ENCODE assay signal across 7 cellular contexts in the genomic region with DNA sequence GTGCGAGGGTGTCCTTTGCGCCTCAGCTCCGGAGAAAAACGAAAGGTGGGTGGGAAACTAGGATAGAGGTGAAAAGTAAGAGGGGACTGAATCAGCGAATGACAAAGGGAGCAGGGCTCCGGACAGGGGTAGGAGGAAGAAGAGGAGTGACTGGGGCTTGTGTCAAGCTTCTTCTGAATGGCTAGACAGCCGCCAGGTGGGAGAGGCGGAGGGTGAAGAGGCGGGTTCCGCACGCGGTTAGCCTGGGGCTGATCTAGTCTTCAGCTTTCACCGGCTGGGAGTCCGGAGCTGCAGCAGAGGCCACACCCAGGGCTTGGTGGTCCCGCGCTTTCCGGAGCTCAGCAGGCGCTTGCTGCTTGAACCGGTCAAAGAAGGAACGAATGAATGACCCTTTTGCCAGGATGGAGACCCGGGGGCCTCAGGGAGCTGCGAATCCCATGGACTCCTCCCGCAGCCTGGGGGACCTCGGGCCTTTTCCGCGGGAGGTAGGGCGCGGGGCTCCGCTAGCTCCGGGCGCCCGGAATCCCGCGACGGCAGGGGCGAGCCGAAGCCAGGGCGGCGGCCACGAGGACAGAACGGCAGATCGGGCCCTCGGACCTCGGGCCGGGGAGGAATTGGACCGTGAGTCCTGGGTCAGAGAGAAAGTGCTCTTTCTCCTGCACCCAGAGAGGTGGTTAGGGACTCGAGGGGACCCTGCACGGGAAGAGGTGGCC. TPM values are rescaled to one million over a fixed set of nuclear protein-coding genes. Genes with fewer than 3 reads are reported as not detected.
DNase-seq lines count a peak whose midpoint lies in the region; ATAC-seq and TF ChIP-seq lines count a peak whose summit lies in the region.

A gene (plus strand): TSS at position 256 of the 713 bp plus-strand sequence. CDS start 125 bp downstream, at position 381.

- H3K4me3 ChIP-seq in HAP-1 (peak within 1 kb of the TSS; percentile 38), prostate gland (peak within 1 kb of the TSS; percentile 23 to 28)

- TF ChIP-seq CTCF in foreskin keratinocyte (conservative IDR thresholded peaks at IDR 0.05), result peak; percentile 29
- TF ChIP-seq CTCF in prostate gland (IDR thresholded peaks at IDR 0.05), result no peak

- no peak for TF ChIP-seq POLR2A in prostate gland (IDR thresholded peaks at IDR 0.05)

- H3K27me3 ChIP-seq in HAP-1 (ENCODE audit: low read depth), result no peaks in the 10 kb centered on the region
- no peaks in the 10 kb centered on the region for H3K27me3 ChIP-seq in foreskin keratinocyte
- no peaks in the 10 kb centered on the region for H3K27me3 ChIP-seq in prostate gland (replicated peaks; ENCODE audit: insufficient read depth)

- H3K27ac ChIP-seq in foreskin keratinocyte (peak within 1 kb of the TSS; percentile 81), prostate gland (no peak within 1 kb of the TSS)

- no peaks in the 10 kb centered on the region for H3K9me3 ChIP-seq in HAP-1
- H3K9me3 ChIP-seq in prostate gland, result no peaks in the 10 kb centered on the region

- H3K4me1 ChIP-seq in HAP-1 (peaks cover 29% of the 10 kb centered on the region), foreskin keratinocyte (peaks cover 12% of the 10 kb centered on the region), prostate gland (replicated peaks) (peaks cover 6% of the 10 kb centered on the region)

- H3K36me3 ChIP-seq in HAP-1 (replicated peaks) (no peaks in the 10 kb centered on the region), prostate gland (no peaks in the 10 kb centered on the region)

- DNase-seq in HAP-1 (ENCODE audit: low spot score in 2 of 2), result peak; percentile 74 to 85
- peak; percentile 20 for DNase-seq in LHCN-M2 (ENCODE audit: low read depth)
- peak; percentile 16 for DNase-seq in activated T-cell treated with anti-CD3 and anti-CD28 coated beads, Interleukin-2, amount 50 U/mL, for 1 hour
- peak in 1 of 2 donors; percentile 79 for DNase-seq in foreskin keratinocyte
- DNase-seq in prostate gland (ENCODE audit: low spot score), result no peak
- DNase-seq in NCI-H1694 treated with DMSO at 0.1 percent for 48 hours (lab: John Stamatoyannopoulos, UW), result no peak

- in situ Hi-C loops in HAP-1 (cut with MboI; ENCODE audit: low sequenced_read_pairs), result no loop called here

- peak; percentile 77 for ATAC-seq in GM18498 (IDR thresholded peaks at IDR 0.05; ENCODE audit: unreplicated experiment)
- ATAC-seq in foreskin keratinocyte, result peak; percentile 89

- WGBS in prostate gland, result under 1% methylated on average over 48 of the region's 48 CpGs

- intact Hi-C loops in prostate gland (cut with DNase I), result no loop called here

RNA-seq across cellular contexts. Expression of the gene that starts here (rescaled TPM):
- total RNA-seq in LHCN-M2 (2014; rRNA removed), result 4.5 and 6.5 TPM in 2 replicates
- not detected for polyA plus RNA-seq in LHCN-M2 (2012)
- 19.8 and 21.2 TPM in 2 replicates for total RNA-seq in foreskin keratinocyte
- 10.2 and 13.8 TPM in 2 replicates for polyA plus RNA-seq in foreskin keratinocyte
- total RNA-seq in prostate gland, result 10 to 100 TPM in 1 of 2 donors, 1 to 10 TPM in 1; 2.2 to 37.8 TPM

Comparison
In these comparisons a context has a peak if more than half of its experiments do, and no peak if none do; other contexts are left out.
1. DNase-seq: peak in HAP-1 (2 of 2), LHCN-M2 (single experiment) and activated T-cell treated with anti-CD3 and anti-CD28 coated beads, Interleukin-2, amount 50 U/mL, for 1 hour (single experiment); none in prostate gland (single experiment) and NCI-H1694 treated with DMSO at 0.1 percent for 48 hours (single experiment).